1 cellular context compared by ENCODE assay signal in genomic region chr22:28142361-28142801, GRCh38.
TF ChIP-seq lines count a peak whose summit lies in the region.

No MANE protein-coding gene starts in this region.

TF ChIP-seq in endothelial cell of umbilical vein, 7 proteins besides CTCF, POLR2A, EP300 and RAD21:
- TF ChIP-seq FOS (IDR thresholded peaks at IDR 0.05; ENCODE audit: borderline replicate concordance, insufficient read depth, low read length) (no peak), MYC (IDR thresholded peaks at IDR 0.05; ENCODE audit: low read depth, low read length) (no peak), GATA2 (IDR thresholded peaks at IDR 0.05; ENCODE audit: insufficient read depth, insufficient read length, low read depth, low read length) (no peak), POLR2AphosphoS5 (IDR thresholded peaks at IDR 0.05; ENCODE audit: insufficient read depth, low read depth, low read length) (no peak), MAX (IDR thresholded peaks at IDR 0.05; ENCODE audit: insufficient read depth, insufficient read length) (no peak), JUN (IDR thresholded peaks at IDR 0.05; ENCODE audit: borderline replicate concordance, insufficient read depth, insufficient read length, low read depth) (no peak), EZH2 (IDR thresholded peaks at IDR 0.05; ENCODE audit: borderline replicate concordance, low read depth, low read length, severe bottlenecking) (no peak)
